In genomic region chr3:12986521-12986920, GRCh38 we compare ENCODE assay signal across 2 cellular contexts.
TF ChIP-seq lines count a peak whose summit lies in the region.

No MANE protein-coding gene starts in this region.

TF ChIP-seq in IMR-90, 13 proteins besides CTCF, POLR2A, EP300 and RAD21:
- no peak for TF ChIP-seq CHD1 (IDR thresholded peaks at IDR 0.05; ENCODE audit: low read depth, low read length)
- TF ChIP-seq CEBPB (IDR thresholded peaks at IDR 0.05; ENCODE audit: low read depth, low read length), result no peak
- no peak for TF ChIP-seq SMC3 (IDR thresholded peaks at IDR 0.05; ENCODE audit: low read depth, low read length)
- TF ChIP-seq NFE2L2 (IDR thresholded peaks at IDR 0.05; ENCODE audit: low read depth, low read length), result no peak
- TF ChIP-seq USF2 (IDR thresholded peaks at IDR 0.05; ENCODE audit: low read depth, low read length), result no peak
- TF ChIP-seq RCOR1 (IDR thresholded peaks at IDR 0.05; ENCODE audit: insufficient replicate concordance, low read length), result no peak
- TF ChIP-seq MAZ (IDR thresholded peaks at IDR 0.05; ENCODE audit: borderline replicate concordance, low read depth, low read length), result no peak
- no peak for TF ChIP-seq FOS (IDR thresholded peaks at IDR 0.05; ENCODE audit: low read depth, low read length)
- TF ChIP-seq ELK1 (IDR thresholded peaks at IDR 0.05; ENCODE audit: borderline replicate concordance, low read depth, low read length), result no peak
- TF ChIP-seq RFX5 (IDR thresholded peaks at IDR 0.05; ENCODE audit: low read depth, low read length), result no peak
- no peak for TF ChIP-seq MAFK (IDR thresholded peaks at IDR 0.05; ENCODE audit: low read depth, low read length)
- no peak for TF ChIP-seq MXI1 (IDR thresholded peaks at IDR 0.05; ENCODE audit: borderline replicate concordance, low read depth, low read length)
- no peak for TF ChIP-seq BHLHE40 (IDR thresholded peaks at IDR 0.05; ENCODE audit: low read depth, low read length)
TF ChIP-seq in IMR-90: peak in this region for 0.

TF ChIP-seq in H1, 55 proteins besides CTCF, POLR2A, EP300 and RAD21:
- TF ChIP-seq CBX5 (IDR thresholded peaks at IDR 0.05; ENCODE audit: low read depth, low read length) (no peak), HDAC2 (IDR thresholded peaks at IDR 0.05; ENCODE audit: borderline replicate concordance in 1 of 2, low read depth in 2 of 2, low read length in 2 of 2) (no peak), SRF (IDR thresholded peaks at IDR 0.05; ENCODE audit: low read depth, low read length) (no peak), MAFK (IDR thresholded peaks at IDR 0.05; ENCODE audit: low read depth, low read length) (no peak), PHF8 (conservative IDR thresholded peaks at IDR 0.05; ENCODE audit: low read depth, low read length) (no peak), KDM1A (IDR thresholded peaks at IDR 0.05; ENCODE audit: borderline replicate concordance, low read length) (no peak), TAF7 (optimal IDR thresholded peaks at IDR 0.05; ENCODE audit: borderline replicate concordance, low read depth, low read length) (no peak), YY1 (IDR thresholded peaks at IDR 0.05; ENCODE audit: low read depth, low read length) (no peak), EZH2 (IDR thresholded peaks at IDR 0.05; ENCODE audit: low read depth, low read length, severe bottlenecking) (no peak), ATF3 (IDR thresholded peaks at IDR 0.05; ENCODE audit: insufficient read depth, low read depth, low read length) (no peak)
TF ChIP-seq in H1: peak in this region for 0.
